ENCODE assay signal across 8 cellular contexts in genomic region chr2:239264838-239265651, GRCh38.
DNase-seq lines count a peak whose midpoint lies in the region; ATAC-seq, FAIRE-seq and TF ChIP-seq lines count a peak whose summit lies in the region.

No MANE protein-coding gene starts in this region.

- SMC1A ChIA-PET in GM12878 (lab: Charles Lee; ENCODE audit: uncharacterized antibody, unreplicated experiment), result no interaction called here

- FAIRE-seq in H54 (lab: Jason Lieb, UNC) (peak; percentile 74), GM12878 (lab: Jason Lieb, UNC) (no peak)

- POLR2A ChIA-PET in A673 (lab: Charles Lee; ENCODE audit: low non-redundant PET), result no interaction called here
- POLR2A ChIA-PET in GM12878 (lab: Charles Lee), result no interaction called here

- no peak for TF ChIP-seq POLR2A in H54 (IDR thresholded peaks at IDR 0.05; ENCODE audit: low read depth, low read length)
- no peak for TF ChIP-seq POLR2A in GM12878 (IDR thresholded peaks at IDR 0.05; ENCODE audit: low read depth, low read length)

- no peaks in the 10 kb centered on the region for H3K27me3 ChIP-seq in A673 (replicated peaks; ENCODE audit: insufficient read depth, low read depth, low read length, poor library complexity)
- H3K27me3 ChIP-seq in GM12878 (replicated peaks in 1 of 2; ENCODE audit: control insufficient read depth in 2 of 2, insufficient read depth in 2 of 2, low read length in 1 of 2), result no peaks in the 10 kb centered on the region
- H3K27me3 ChIP-seq in Karpas-422 (ENCODE audit: low read length), result no peaks in the 10 kb centered on the region

- H3K4me1 ChIP-seq in A673 (ENCODE audit: insufficient read depth, low read length, poor library complexity, severe bottlenecking), result peaks cover 72% of the 10 kb centered on the region
- H3K4me1 ChIP-seq in GM12878 (ENCODE audit: control insufficient read depth, insufficient read depth, low read length), result peaks cover 52% of the 10 kb centered on the region
- peaks cover 21% of the 10 kb centered on the region for H3K4me1 ChIP-seq in Karpas-422 (ENCODE audit: low read length)

- TF ChIP-seq CTCF in A673 (conservative IDR thresholded peaks at IDR 0.05; ENCODE audit: low read depth, low read length) (no peak), GM12878 (IDR thresholded peaks at IDR 0.05 in 2 of 3, conservative IDR thresholded peaks at IDR 0.05 in 1 of 3; ENCODE audit: control insufficient read depth in 2 of 3, extremely low read depth in 1 of 3, insufficient read depth in 1 of 3, low read depth in 3 of 3, low read length in 3 of 3) (peak; percentile 4 to 39 (median 10); a peak in 3 of 6 replicates)

- H2AFZ ChIP-seq in GM12878 (ENCODE audit: control insufficient read depth, low read depth, low read length) (no peak overlapping the region), Karpas-422 (ENCODE audit: low read length) (no peak overlapping the region)

- CTCF ChIA-PET in A673 (lab: Charles Lee) (no interaction called here), GM12878 (lab: Yijun Ruan, JAX) (interaction anchor here (1.1 kb wide), 2 partner anchors 38 to 132 kb away, joined by 3 read pairs; no protein-coding TSS in a partner anchor)

- no peak for TF ChIP-seq EP300 in GM12878 (IDR thresholded peaks at IDR 0.05; ENCODE audit: borderline replicate concordance in 1 of 2, control insufficient read depth in 1 of 2, low read depth in 2 of 2, low read length in 2 of 2)

- TSS peak; percentile 57 for BruUV-seq in A673 (replicated peaks; lab: Mats Ljungman, UMichigan)
- no TSS peak for BruUV-seq in GM12878 (replicated peaks; lab: Mats Ljungman, UMichigan)

- ATAC-seq in GM12878 (peak; percentile 68), left colon (peak; percentile 54), GM21526 (IDR thresholded peaks at IDR 0.05; ENCODE audit: low FRiP score, unreplicated experiment) (no peak)

- in situ Hi-C loops in GM12878 (cut with MboI), result no loop called here

- WGBS in GM12878 (ENCODE audit: insufficient coverage, insufficient replicate concordance, low lambda C conversion rate, missing lambda C conversion rate), result 32% methylated on average over 10 of the region's 11 CpGs

- H3K4me2 ChIP-seq in GM12878 (ENCODE audit: control insufficient read depth, insufficient read depth) (peak overlapping the region; percentile 64), Karpas-422 (ENCODE audit: low read depth, low read length, poor library complexity, severe bottlenecking) (no peak overlapping the region)

- H3K9me3 ChIP-seq in A673 (ENCODE audit: low read depth, low read length, poor library complexity, severe bottlenecking), result no peaks in the 10 kb centered on the region
- no peaks in the 10 kb centered on the region; the same call in 2 of the 3 replicates for H3K9me3 ChIP-seq in GM12878 (replicated peaks; ENCODE audit: control insufficient read depth, insufficient read depth, low read length)
- no peaks in the 10 kb centered on the region for H3K9me3 ChIP-seq in Karpas-422 (ENCODE audit: low read length)

- intact Hi-C loops in A673 (cut with micrococcal nuclease; ENCODE audit: unreplicated experiment) (no loop called here), GM12878 (cut with micrococcal nuclease; ENCODE audit: unreplicated experiment) (loop anchor here (5.0 kb wide), 2 partner anchors 117 to 137 kb away; partner anchors contain the start of gene HDAC4), left colon (cut with DNase I, micrococcal nuclease) (no loop called here)

- H3K79me2 ChIP-seq in GM12878 (ENCODE audit: control insufficient read depth, insufficient read depth, low read length) (no peaks in the 10 kb centered on the region), Karpas-422 (ENCODE audit: low read length) (no peaks in the 10 kb centered on the region)

- TF ChIP-seq RAD21 in GM12878 (IDR thresholded peaks at IDR 0.05; ENCODE audit: insufficient read depth, low read depth, low read length), result peak; percentile 37

- H3K4me3 ChIP-seq in A673 (ENCODE audit: low read depth, low read length, poor library complexity, severe bottlenecking), result no peak overlapping the region
- H3K4me3 ChIP-seq in GM12878, result no peak overlapping the region
- no peak overlapping the region for H3K4me3 ChIP-seq in Karpas-422 (ENCODE audit: low read length)

- DNase-seq in A673 (ENCODE audit: low spot score), result peak; percentile 83
- DNase-seq in H54 (ENCODE audit: insufficient read length, low spot score), result peak; percentile 86
- DNase-seq in SW480 (ENCODE audit: low spot score), result peak; percentile 78
- DNase-seq in GM12878 (ENCODE audit: low read depth, low spot score), result no peak
- DNase-seq in left colon, result peak; percentile 42 to 68
- DNase-seq in stimulated activated naive CD4-positive, alpha-beta T cell treated with Interleukin-2 at 50 U/mL for 16 hours (lab: John Stamatoyannopoulos, UW), result peak; percentile 57
- no peak for DNase-seq in Karpas-422

- no peaks in the 10 kb centered on the region for H3K36me3 ChIP-seq in A673 (ENCODE audit: insufficient read depth, low read length, poor library complexity, severe bottlenecking)
- no peaks in the 10 kb centered on the region for H3K36me3 ChIP-seq in GM12878 (ENCODE audit: control insufficient read depth in 2 of 2, insufficient read depth in 2 of 2, low read length in 1 of 2)
- no peaks in the 10 kb centered on the region for H3K36me3 ChIP-seq in Karpas-422 (ENCODE audit: insufficient read depth, low read length)

- RAD21 ChIA-PET in GM12878 (lab: Charles Lee; ENCODE audit: unreplicated experiment), result no interaction called here

- peak overlapping the region; percentile 93 for H3K27ac ChIP-seq in A673 (ENCODE audit: low read depth, low read length, poor library complexity, severe bottlenecking)
- no peak overlapping the region for H3K27ac ChIP-seq in GM12878 (ENCODE audit: control insufficient read depth, insufficient read depth)
- H3K27ac ChIP-seq in Karpas-422 (ENCODE audit: low read length), result no peak overlapping the region

- no peak overlapping the region for H3K9ac ChIP-seq in GM12878 (ENCODE audit: control insufficient read depth, insufficient read depth, low read length)
- no peak overlapping the region for H3K9ac ChIP-seq in Karpas-422 (ENCODE audit: low read length)

- H3K9me2 ChIP-seq in Karpas-422 (replicated peaks; ENCODE audit: insufficient read depth, low read length), result no peaks in the 10 kb centered on the region

- peaks cover 19% of the 10 kb centered on the region for H4K20me1 ChIP-seq in GM12878 (ENCODE audit: control insufficient read depth, insufficient read depth)
- H4K20me1 ChIP-seq in Karpas-422 (ENCODE audit: insufficient read depth, low read depth, low read length), result peaks cover 66% of the 10 kb centered on the region; the same call in 1 of the 2 replicates

TF ChIP-seq in GM12878, 131 proteins besides CTCF, POLR2A, EP300 and RAD21 (continues in another document):
- no peak for TF ChIP-seq EED (IDR thresholded peaks at IDR 0.05; ENCODE audit: low read depth)
- TF ChIP-seq, protein P1, sequence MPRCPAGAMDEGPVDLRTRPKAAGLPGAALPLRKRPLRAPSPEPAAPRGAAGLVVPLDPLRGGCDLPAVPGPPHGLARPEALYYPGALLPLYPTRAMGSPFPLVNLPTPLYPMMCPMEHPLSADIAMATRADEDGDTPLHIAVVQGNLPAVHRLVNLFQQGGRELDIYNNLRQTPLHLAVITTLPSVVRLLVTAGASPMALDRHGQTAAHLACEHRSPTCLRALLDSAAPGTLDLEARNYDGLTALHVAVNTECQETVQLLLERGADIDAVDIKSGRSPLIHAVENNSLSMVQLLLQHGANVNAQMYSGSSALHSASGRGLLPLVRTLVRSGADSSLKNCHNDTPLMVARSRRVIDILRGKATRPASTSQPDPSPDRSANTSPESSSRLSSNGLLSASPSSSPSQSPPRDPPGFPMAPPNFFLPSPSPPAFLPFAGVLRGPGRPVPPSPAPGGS (IDR thresholded peaks at IDR 0.05; ENCODE audit: borderline replicate concordance, insufficient read depth, low read depth, low read length, poor library complexity, severe bottlenecking), result no peak
- peak; percentile 24 to 49; a peak in 1 of 4 replicates for TF ChIP-seq BHLHE40 (IDR thresholded peaks at IDR 0.05; ENCODE audit: borderline replicate concordance in 1 of 2, low read depth in 2 of 2, low read length in 1 of 2)
- TF ChIP-seq NBN (IDR thresholded peaks at IDR 0.05), result 0 out of 2 replicates have a peak, but pooled peaks have one; percentile 33
- TF ChIP-seq WRNIP1 (IDR thresholded peaks at IDR 0.05; ENCODE audit: borderline replicate concordance, low read depth, low read length), result no peak
- no peak for TF ChIP-seq TAF1 (IDR thresholded peaks at IDR 0.05; ENCODE audit: borderline replicate concordance, low read depth, low read length)
- peak; percentile 39; the same call in 1 of the 2 replicates for TF ChIP-seq CREB1 (IDR thresholded peaks at IDR 0.05; ENCODE audit: low read depth)
- TF ChIP-seq, protein P2, sequence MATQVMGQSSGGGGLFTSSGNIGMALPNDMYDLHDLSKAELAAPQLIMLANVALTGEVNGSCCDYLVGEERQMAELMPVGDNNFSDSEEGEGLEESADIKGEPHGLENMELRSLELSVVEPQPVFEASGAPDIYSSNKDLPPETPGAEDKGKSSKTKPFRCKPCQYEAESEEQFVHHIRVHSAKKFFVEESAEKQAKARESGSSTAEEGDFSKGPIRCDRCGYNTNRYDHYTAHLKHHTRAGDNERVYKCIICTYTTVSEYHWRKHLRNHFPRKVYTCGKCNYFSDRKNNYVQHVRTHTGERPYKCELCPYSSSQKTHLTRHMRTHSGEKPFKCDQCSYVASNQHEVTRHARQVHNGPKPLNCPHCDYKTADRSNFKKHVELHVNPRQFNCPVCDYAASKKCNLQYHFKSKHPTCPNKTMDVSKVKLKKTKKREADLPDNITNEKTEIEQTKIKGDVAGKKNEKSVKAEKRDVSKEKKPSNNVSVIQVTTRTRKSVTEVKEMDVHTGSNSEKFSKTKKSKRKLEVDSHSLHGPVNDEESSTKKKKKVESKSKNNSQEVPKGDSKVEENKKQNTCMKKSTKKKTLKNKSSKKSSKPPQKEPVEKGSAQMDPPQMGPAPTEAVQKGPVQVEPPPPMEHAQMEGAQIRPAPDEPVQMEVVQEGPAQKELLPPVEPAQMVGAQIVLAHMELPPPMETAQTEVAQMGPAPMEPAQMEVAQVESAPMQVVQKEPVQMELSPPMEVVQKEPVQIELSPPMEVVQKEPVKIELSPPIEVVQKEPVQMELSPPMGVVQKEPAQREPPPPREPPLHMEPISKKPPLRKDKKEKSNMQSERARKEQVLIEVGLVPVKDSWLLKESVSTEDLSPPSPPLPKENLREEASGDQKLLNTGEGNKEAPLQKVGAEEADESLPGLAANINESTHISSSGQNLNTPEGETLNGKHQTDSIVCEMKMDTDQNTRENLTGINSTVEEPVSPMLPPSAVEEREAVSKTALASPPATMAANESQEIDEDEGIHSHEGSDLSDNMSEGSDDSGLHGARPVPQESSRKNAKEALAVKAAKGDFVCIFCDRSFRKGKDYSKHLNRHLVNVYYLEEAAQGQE (IDR thresholded peaks at IDR 0.05; ENCODE audit: low read depth, low read length), result no peak
- no peak for TF ChIP-seq RCOR1 (conservative IDR thresholded peaks at IDR 0.05; ENCODE audit: low read depth, low read length)
- TF ChIP-seq RUNX3 (IDR thresholded peaks at IDR 0.05; ENCODE audit: low read length), result 0 out of 2 replicates have a peak, but pooled peaks have one; percentile 40

Comparison
In these comparisons a context has a peak if more than half of its experiments do, and no peak if none do; other contexts are left out.
1. DNase-seq: peak in A673 (single experiment), H54 (single experiment), SW480 (single experiment), left colon (2 of 2) and stimulated activated naive CD4-positive, alpha-beta T cell treated with Interleukin-2 at 50 U/mL for 16 hours (single experiment); none in GM12878 (single experiment) and Karpas-422 (single experiment).